ENCODE assay signal across 2 cellular contexts in the genomic region with DNA sequence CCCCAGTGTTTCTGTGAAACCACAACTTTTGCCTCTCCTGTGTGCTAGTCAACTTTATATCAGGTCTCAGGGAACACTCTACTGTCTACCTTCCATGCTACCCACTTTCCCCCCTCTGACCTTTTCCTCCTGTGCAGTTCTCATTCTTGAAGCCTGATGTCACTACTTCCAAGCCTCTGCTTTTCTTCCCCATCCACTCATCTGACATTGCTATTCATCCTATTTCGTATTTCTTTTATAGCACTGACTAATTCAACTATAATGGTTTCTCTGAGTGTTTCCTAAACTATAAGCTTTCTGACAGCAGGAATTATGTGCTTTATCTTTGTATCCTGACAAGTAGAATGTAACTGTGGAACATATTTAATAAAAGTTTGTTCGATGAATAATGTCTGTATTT.
TF ChIP-seq lines count a peak whose summit lies in the region.

No MANE protein-coding gene starts in this region.

TF ChIP-seq in HEK293, 187 proteins besides CTCF, POLR2A, EP300 and RAD21 (continued from another document):
- 0 out of 2 replicates have a peak, but pooled peaks have one; percentile 15 for TF ChIP-seq ZNF398 (tag by site-specific recombination; IDR thresholded peaks at IDR 0.05)
TF ChIP-seq in HEK293: peak in this region for 4.

TF ChIP-seq in K562, 482 proteins besides CTCF, POLR2A, EP300 and RAD21 (continued from another document):
- TF ChIP-seq ZBTB49 (CRISPR knock-in tag; IDR thresholded peaks at IDR 0.05; ENCODE audit: borderline replicate concordance) (no peak), ZBED1 (IDR thresholded peaks at IDR 0.05) (no peak), SREBF1 (IDR thresholded peaks at IDR 0.05; ENCODE audit: borderline replicate concordance, low read depth, low read length) (no peak), ZBTB17 (CRISPR knock-in tag; IDR thresholded peaks at IDR 0.05) (no peak), ZNF253 (CRISPR knock-in tag; conservative IDR thresholded peaks at IDR 0.05) (no peak), SLC30A9 (CRISPR knock-in tag; IDR thresholded peaks at IDR 0.05) (no peak), SRF (CRISPR knock-in tag; IDR thresholded peaks at IDR 0.05) (no peak), ZNF239 (CRISPR knock-in tag; IDR thresholded peaks at IDR 0.05) (no peak), RNF219 (CRISPR knock-in tag; IDR thresholded peaks at IDR 0.05) (no peak), ZNF197 (CRISPR knock-in tag; IDR thresholded peaks at IDR 0.05; ENCODE audit: low read depth) (no peak), ZNF589 (CRISPR knock-in tag; IDR thresholded peaks at IDR 0.05; ENCODE audit: low read depth) (no peak), ZZZ3 (IDR thresholded peaks at IDR 0.05) (no peak), LEF1 (IDR thresholded peaks at IDR 0.05) (no peak), GTF2B (IDR thresholded peaks at IDR 0.05; ENCODE audit: extremely low read depth, insufficient read length) (no peak), LARP7 (IDR thresholded peaks at IDR 0.05) (no peak)
- TF ChIP-seq, protein P1, sequence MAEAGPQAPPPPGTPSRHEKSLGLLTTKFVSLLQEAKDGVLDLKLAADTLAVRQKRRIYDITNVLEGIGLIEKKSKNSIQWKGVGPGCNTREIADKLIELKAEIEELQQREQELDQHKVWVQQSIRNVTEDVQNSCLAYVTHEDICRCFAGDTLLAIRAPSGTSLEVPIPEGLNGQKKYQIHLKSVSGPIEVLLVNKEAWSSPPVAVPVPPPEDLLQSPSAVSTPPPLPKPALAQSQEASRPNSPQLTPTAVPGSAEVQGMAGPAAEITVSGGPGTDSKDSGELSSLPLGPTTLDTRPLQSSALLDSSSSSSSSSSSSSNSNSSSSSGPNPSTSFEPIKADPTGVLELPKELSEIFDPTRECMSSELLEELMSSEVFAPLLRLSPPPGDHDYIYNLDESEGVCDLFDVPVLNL (CRISPR knock-in tag; IDR thresholded peaks at IDR 0.05; ENCODE audit: low read depth): no peak
- TF ChIP-seq, protein P2, sequence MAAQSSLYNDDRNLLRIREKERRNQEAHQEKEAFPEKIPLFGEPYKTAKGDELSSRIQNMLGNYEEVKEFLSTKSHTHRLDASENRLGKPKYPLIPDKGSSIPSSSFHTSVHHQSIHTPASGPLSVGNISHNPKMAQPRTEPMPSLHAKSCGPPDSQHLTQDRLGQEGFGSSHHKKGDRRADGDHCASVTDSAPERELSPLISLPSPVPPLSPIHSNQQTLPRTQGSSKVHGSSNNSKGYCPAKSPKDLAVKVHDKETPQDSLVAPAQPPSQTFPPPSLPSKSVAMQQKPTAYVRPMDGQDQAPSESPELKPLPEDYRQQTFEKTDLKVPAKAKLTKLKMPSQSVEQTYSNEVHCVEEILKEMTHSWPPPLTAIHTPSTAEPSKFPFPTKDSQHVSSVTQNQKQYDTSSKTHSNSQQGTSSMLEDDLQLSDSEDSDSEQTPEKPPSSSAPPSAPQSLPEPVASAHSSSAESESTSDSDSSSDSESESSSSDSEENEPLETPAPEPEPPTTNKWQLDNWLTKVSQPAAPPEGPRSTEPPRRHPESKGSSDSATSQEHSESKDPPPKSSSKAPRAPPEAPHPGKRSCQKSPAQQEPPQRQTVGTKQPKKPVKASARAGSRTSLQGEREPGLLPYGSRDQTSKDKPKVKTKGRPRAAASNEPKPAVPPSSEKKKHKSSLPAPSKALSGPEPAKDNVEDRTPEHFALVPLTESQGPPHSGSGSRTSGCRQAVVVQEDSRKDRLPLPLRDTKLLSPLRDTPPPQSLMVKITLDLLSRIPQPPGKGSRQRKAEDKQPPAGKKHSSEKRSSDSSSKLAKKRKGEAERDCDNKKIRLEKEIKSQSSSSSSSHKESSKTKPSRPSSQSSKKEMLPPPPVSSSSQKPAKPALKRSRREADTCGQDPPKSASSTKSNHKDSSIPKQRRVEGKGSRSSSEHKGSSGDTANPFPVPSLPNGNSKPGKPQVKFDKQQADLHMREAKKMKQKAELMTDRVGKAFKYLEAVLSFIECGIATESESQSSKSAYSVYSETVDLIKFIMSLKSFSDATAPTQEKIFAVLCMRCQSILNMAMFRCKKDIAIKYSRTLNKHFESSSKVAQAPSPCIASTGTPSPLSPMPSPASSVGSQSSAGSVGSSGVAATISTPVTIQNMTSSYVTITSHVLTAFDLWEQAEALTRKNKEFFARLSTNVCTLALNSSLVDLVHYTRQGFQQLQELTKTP (IDR thresholded peaks at IDR 0.05; ENCODE audit: low read depth in 1 of 2, partially characterized antibody in 2 of 2): no peak
